Comparison of ENCODE assay signal across 18 cellular contexts in the genomic region with DNA sequence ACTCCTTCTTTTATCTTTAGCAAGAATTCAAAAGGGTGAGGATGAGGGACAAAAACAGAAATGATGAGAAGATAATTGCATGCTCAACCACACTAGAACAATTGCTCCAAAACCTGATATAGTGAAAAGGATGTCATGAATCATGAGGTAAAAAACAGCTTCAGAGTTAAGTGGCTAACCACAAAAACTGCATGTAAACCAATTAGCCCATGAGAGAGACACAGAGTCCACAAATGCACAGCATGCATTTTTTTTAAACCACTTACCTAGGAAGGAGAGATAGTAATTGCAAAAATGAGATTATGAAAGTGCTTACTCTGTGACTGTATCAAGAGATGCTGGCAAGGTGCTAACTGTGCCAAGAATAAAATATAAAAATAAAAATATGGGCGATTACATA.
DNase-seq lines count a peak whose midpoint lies in the region; ATAC-seq, FAIRE-seq and TF ChIP-seq lines count a peak whose summit lies in the region.
"Had no signal": no experiment of that assay in that cellular context is flagged by ENCODE, and none has a peak within 500 bp of the region (broad histone marks: within the 10 kb centered on the region; RNA-seq: fewer than 3 reads in every experiment).

No MANE protein-coding gene starts in this region.

- no peaks in the 10 kb centered on the region for H3K79me2 ChIP-seq in DND-41 (ENCODE audit: insufficient read depth, low read length)

- no peaks in the 10 kb centered on the region for H3K9me3 ChIP-seq in DND-41 (ENCODE audit: insufficient read depth, low read length, severe bottlenecking)
- H3K9me3 ChIP-seq: MG63, right atrium auricular region had no signal

- H3K27me3 ChIP-seq in DND-41 (ENCODE audit: insufficient read depth, low read length, poor library complexity), result no peaks in the 10 kb centered on the region
- H3K27me3 ChIP-seq: MG63, right atrium auricular region had no signal

- no peak overlapping the region for H3K4me2 ChIP-seq in DND-41 (ENCODE audit: insufficient read depth, low read length)

- ATAC-seq in DND-41 (ENCODE audit: insufficient read depth, low read depth) (peak; percentile 64), GM19452 (IDR thresholded peaks at IDR 0.05; ENCODE audit: unreplicated experiment) (no peak)
- ATAC-seq: esophagus mucosa; HepG2; stimulated activated naive B cell treated with anti-CD40 and anti-IgM and Interleukin-4, amounts not matched to agents 10 μg/mL and 1 μg/mL and 100 μg/mL, for 72 hours had no signal

- H4K20me1 ChIP-seq in DND-41 (ENCODE audit: insufficient read depth, low read length), result no peaks in the 10 kb centered on the region

- no peaks in the 10 kb centered on the region for H3K4me1 ChIP-seq in DND-41 (ENCODE audit: insufficient read depth, low read length)
- H3K4me1 ChIP-seq: right atrium auricular region had no signal

- no peak for DNase-seq in DND-41
- DNase-seq in H54 (ENCODE audit: insufficient read length, low spot score), result no peak
- peak; percentile 46 for DNase-seq in NCI-H69 (lab: John Stamatoyannopoulos, UW)
- DNase-seq in glomerular visceral epithelial cell (ENCODE audit: extremely low spot score), result peak; percentile 21
- no peak for DNase-seq in activated T-cell treated with anti-CD3 and anti-CD28 coated beads for 4 hours
- no peak for DNase-seq in DMS79 (lab: John Stamatoyannopoulos, UW)
- DNase-seq in putamen (ENCODE audit: low spot score), result no peak
- DNase-seq: activated CD4-positive, alpha-beta T cell treated with anti-CD3 and anti-CD28 coated beads for 1 hour; amniotic stem cell; left ventricle myocardium inferior; MG63; NCI-H1930; SIG-M5; stimulated activated naive B cell treated with anti-CD40 and anti-IgM and Interleukin-4, amounts not matched to agents 10 μg/mL and 1 μg/mL and 100 μg/mL, for 72 hours had no signal

- no peak overlapping the region for H3K27ac ChIP-seq in DND-41 (ENCODE audit: low read length)
- H3K27ac ChIP-seq: left ventricle myocardium inferior, right atrium auricular region had no signal

- no peak for TF ChIP-seq POLR2A in H54 (IDR thresholded peaks at IDR 0.05; ENCODE audit: low read depth, low read length)

- H3K4me3 ChIP-seq in DND-41 (ENCODE audit: low read depth in 1 of 2, low read length in 2 of 2), result no peak overlapping the region
- H3K4me3 ChIP-seq: left ventricle myocardium inferior, MG63, right atrium auricular region had no signal

- no peak overlapping the region for H2AFZ ChIP-seq in DND-41 (ENCODE audit: low read depth, low read length)

- no peak for TF ChIP-seq CTCF in DND-41 (IDR thresholded peaks at IDR 0.05; ENCODE audit: borderline replicate concordance, extremely low read depth, low read length, poor library complexity, severe bottlenecking)

- FAIRE-seq in H54 (lab: Jason Lieb, UNC), result peak; percentile 91
- FAIRE-seq: HepG2 had no signal

- H3K36me3 ChIP-seq in DND-41 (ENCODE audit: insufficient read depth, low read length), result no peaks in the 10 kb centered on the region
- H3K36me3 ChIP-seq: left ventricle myocardium inferior, MG63, right atrium auricular region had no signal

- no peak overlapping the region for H3K9ac ChIP-seq in DND-41 (ENCODE audit: low read depth, low read length)

Comparison
In these comparisons a context has a peak if more than half of its experiments do, and no peak if none do; other contexts are left out.
1. DNase-seq: peak in NCI-H69 (single experiment) and glomerular visceral epithelial cell (single experiment); none in DND-41 (single experiment), H54 (single experiment), activated T-cell treated with anti-CD3 and anti-CD28 coated beads for 4 hours (single experiment), DMS79 (single experiment) and putamen (single experiment).